ENCODE assay signal across 9 cellular contexts in the genomic region with DNA sequence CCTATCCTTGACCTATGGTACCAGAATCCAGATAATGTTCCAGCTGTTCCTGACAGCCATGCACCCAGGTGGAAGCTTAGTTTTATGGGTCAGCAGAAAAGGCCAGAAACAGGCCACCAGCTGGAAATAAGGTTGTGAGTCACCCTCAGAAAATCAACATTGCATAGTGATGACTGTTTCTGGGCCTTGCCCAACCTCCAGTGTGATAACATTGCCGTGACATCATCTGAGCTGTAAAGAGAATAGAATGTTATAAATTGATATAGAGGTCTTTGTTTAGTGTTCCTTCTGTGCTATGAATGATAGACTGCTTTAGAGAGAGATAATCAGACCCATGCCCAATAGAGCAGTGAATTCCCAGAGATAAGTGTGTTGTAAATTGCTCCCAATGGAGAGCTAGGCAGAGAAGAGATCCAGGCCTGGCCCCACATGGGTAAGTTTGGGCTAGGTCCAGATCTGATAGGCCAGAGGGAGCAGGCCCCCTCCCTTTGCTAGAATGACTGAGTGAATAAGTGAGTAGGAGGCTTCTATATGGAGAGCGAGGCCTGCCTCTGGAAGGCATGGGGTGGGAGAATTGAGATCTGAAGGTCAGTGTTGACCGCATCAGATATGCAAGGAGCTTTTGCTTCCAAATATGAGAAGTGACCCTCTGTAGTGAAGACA. TPM values are rescaled to one million over a fixed set of nuclear protein-coding genes. Genes with fewer than 3 reads are reported as not detected.
DNase-seq lines count a peak whose midpoint lies in the region; ATAC-seq and TF ChIP-seq lines count a peak whose summit lies in the region.
"Had no signal": no experiment of that assay in that cellular context is flagged by ENCODE, and none has a peak within 500 bp of the region (broad histone marks: within the 10 kb centered on the region; RNA-seq: fewer than 3 reads in every experiment).

No MANE protein-coding gene starts in this region.

- no peak overlapping the region for H3K4me3 ChIP-seq in adrenal gland
- H3K4me3 ChIP-seq in hepatocyte = no peak overlapping the region
- no peak overlapping the region for H3K4me3 ChIP-seq in transverse colon

- no peaks in the 10 kb centered on the region for H3K9me2 ChIP-seq in hepatocyte (replicated peaks; ENCODE audit: insufficient read depth)

- no peaks in the 10 kb centered on the region for H3K79me2 ChIP-seq in hepatocyte

- ATAC-seq in HG02885 (IDR thresholded peaks at IDR 0.05; ENCODE audit: poor library complexity, unreplicated experiment) = no peak

- TF ChIP-seq POLR2A in adrenal gland (IDR thresholded peaks at IDR 0.05) = no peak
- no peak for TF ChIP-seq POLR2A in transverse colon (IDR thresholded peaks at IDR 0.05)

- H3K9me3 ChIP-seq in adrenal gland (replicated peaks in 1 of 3) (no peaks in the 10 kb centered on the region), hepatocyte (ENCODE audit: low read depth) (no peaks in the 10 kb centered on the region), transverse colon (no peaks in the 10 kb centered on the region)

- in situ Hi-C loops in transverse colon (cut with MboI; ENCODE audit: low pct_ligation_motif_present in 1 of 4, low pct_unique_long_range_greater_than_20kb in 1 of 4, low sequenced_read_pairs in 3 of 4) = loop anchor here (10.0 to 25.0 kb wide), 4 partner anchors 201 to 784 kb away; no protein-coding TSS in a partner anchor

- H4K20me1 ChIP-seq in hepatocyte (ENCODE audit: insufficient read depth, poor library complexity, severe bottlenecking) = no peaks in the 10 kb centered on the region

- no peak for TF ChIP-seq CTCF in adrenal gland (IDR thresholded peaks at IDR 0.05)
- no peak for TF ChIP-seq CTCF in hepatocyte (IDR thresholded peaks at IDR 0.05; ENCODE audit: poor library complexity)
- no peak for TF ChIP-seq CTCF in transverse colon (IDR thresholded peaks at IDR 0.05)

- 46 to 56% (median 52%) methylated on average over 3 of the region's 3 CpGs for WGBS in adrenal gland, 4 donors
- 58% methylated on average over 3 of the region's 3 CpGs for WGBS in hepatocyte (ENCODE audit: low lambda C conversion rate, missing lambda C conversion rate)
- 44 to 57% methylated on average over 1 to 3 of the region's 3 CpGs for WGBS in transverse colon (ENCODE audit: low coverage in 1 of 2), 2 donors

- peak overlapping the region in 3 of 5 donors; percentile 65 to 86 (median 74) for H3K27ac ChIP-seq in adrenal gland
- H3K27ac ChIP-seq in hepatocyte = peak overlapping the region; percentile 77
- H3K27ac ChIP-seq in transverse colon = peak overlapping the region; percentile 53 to 71 (median 66)
- H3K27ac ChIP-seq: 22Rv1 had no signal

- intact Hi-C loops in adrenal gland (cut with DNase I) = loop anchor here (10.0 kb wide), 2 partner anchors 714 to 784 kb away; no protein-coding TSS in a partner anchor
- intact Hi-C loops in transverse colon (cut with DNase I; ENCODE audit: low total_unique reads) = loop anchor here (10.0 kb wide), 1 partner anchor 714 kb away; no protein-coding TSS in a partner anchor

- no peak overlapping the region for H3K4me2 ChIP-seq in hepatocyte

- H3K36me3 ChIP-seq in adrenal gland (replicated peaks in 1 of 2) = no peaks in the 10 kb centered on the region
- no peaks in the 10 kb centered on the region for H3K36me3 ChIP-seq in hepatocyte (replicated peaks; ENCODE audit: insufficient read depth, low read depth)
- H3K36me3 ChIP-seq in transverse colon = no peaks in the 10 kb centered on the region

- peak; percentile 23 for DNase-seq in DMS 273 (lab: John Stamatoyannopoulos, UW; ENCODE audit: unreplicated experiment)
- DNase-seq in DMS 273 treated with DMSO at 0.1 percent for 48 hours (lab: John Stamatoyannopoulos, UW) = no peak
- peak; percentile 67 to 92 (median 86) for DNase-seq in adrenal gland
- DNase-seq in hepatocyte (ENCODE audit: low spot score) = peak; percentile 92
- peak; percentile 63 for DNase-seq in transverse colon
- no peak for DNase-seq in DMS79 (lab: John Stamatoyannopoulos, UW)
- DNase-seq in ecto neural progenitor cell (ENCODE audit: low spot score) = no peak

- H2AFZ ChIP-seq in hepatocyte = no peak overlapping the region

- TF ChIP-seq EP300 in transverse colon (IDR thresholded peaks at IDR 0.05; ENCODE audit: low read depth) = no peak

- H3K4me1 ChIP-seq in adrenal gland (replicated peaks in 1 of 2) (peaks cover 8 to 10% of the 10 kb centered on the region in 2 donors), hepatocyte (ENCODE audit: insufficient read depth) (peaks cover 6% of the 10 kb centered on the region), transverse colon (peaks cover 9 to 13% (median 11%) of the 10 kb centered on the region in 4 donors)

- H3K27me3 ChIP-seq in adrenal gland = no peaks in the 10 kb centered on the region
- H3K27me3 ChIP-seq in hepatocyte = no peaks in the 10 kb centered on the region
- no peaks in the 10 kb centered on the region for H3K27me3 ChIP-seq in transverse colon

RNA-seq across cellular contexts. Expression of gene HPS1, which starts 14.2 kb away (rescaled TPM):
- total RNA-seq in adrenal gland (10 to 100 TPM; 48.1 to 95.6 (median 76.9) TPM), hepatocyte (40.8 and 41.2 TPM in 2 replicates), transverse colon (100 to 1,000 TPM in 2 of 4 donors, 10 to 100 TPM in 2; 62.9 to 160 (median 95.1) TPM)
- polyA plus RNA-seq in adrenal gland (10 to 100 TPM; 28.6 to 78.3 (median 50.8) TPM), hepatocyte (98.5 and 104 TPM in 2 replicates)

RNA-seq across cellular contexts. Expression of gene PYROXD2, which starts 46.0 kb away (rescaled TPM):
- total RNA-seq in adrenal gland (10 to 100 TPM; 10.8 to 42.9 (median 28.3) TPM), hepatocyte (3.5 and 9.7 TPM in 2 replicates), transverse colon (10 to 100 TPM in 1 of 4 donors, 1 to 10 TPM in 3; 3.0 to 14.9 (median 8.4) TPM)
- polyA plus RNA-seq in adrenal gland (10 to 100 TPM in 2 of 3 donors, 1 to 10 TPM in 1; 4.6 to 70.6 (median 43.3) TPM), hepatocyte (11.6 and 13.0 TPM in 2 replicates)

Comparison
In these comparisons a context has a peak if more than half of its experiments do, and no peak if none do; other contexts are left out.
1. DNase-seq: peak in DMS 273 (single experiment), adrenal gland (7 of 7), hepatocyte (single experiment) and transverse colon (single experiment); none in DMS 273 treated with DMSO at 0.1 percent for 48 hours (single experiment), DMS79 (single experiment) and ecto neural progenitor cell (single experiment).
2. Peak in every context shown above with its lines, with median percentiles within 50 percentile points of each other: H3K27ac ChIP-seq.